ENCODE assay signal across 8 cellular contexts in the genomic region with DNA sequence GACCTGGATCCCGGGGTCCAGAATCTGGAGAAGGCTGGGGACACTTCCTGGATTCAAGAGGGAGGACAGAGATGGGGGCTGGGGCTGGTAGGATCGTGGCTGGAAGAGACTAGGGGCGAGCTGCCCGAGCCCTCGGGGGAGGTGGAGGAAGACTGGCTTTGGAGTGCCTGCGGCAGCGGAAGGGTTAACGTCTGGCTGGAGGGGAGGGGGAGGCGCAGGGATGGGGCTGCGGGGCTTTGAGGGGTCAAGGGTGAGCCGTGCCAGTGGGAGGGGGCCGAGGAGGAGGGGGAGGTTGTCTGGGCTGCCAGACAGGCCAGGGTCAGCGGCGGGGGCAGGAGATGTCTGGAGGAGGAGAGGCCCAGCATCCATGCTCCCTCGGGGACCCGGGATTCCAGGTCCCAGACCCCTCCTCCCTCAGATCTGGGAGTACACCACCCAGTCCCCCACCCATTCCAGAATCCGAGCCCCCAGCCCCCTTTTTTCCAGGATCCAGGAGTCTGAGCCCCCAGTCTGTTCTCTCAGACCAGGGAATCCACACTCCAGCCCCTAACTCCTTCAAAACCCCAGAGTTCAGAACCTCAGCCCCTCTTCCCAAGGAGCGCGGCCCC. TPM values are rescaled to one million over a fixed set of nuclear protein-coding genes. Genes with fewer than 3 reads are reported as not detected.
A peak's percentile ranks its signal among the peaks of the same experiment; 100 is the strongest.
DNase-seq lines count a peak whose midpoint lies in the region; ATAC-seq and TF ChIP-seq lines count a peak whose summit lies in the region.

No MANE protein-coding gene starts in this region.

- H3K4me1 Mint-ChIP-seq in neural crest cell = peaks cover 34% of the 10 kb centered on the region

- H3K27ac Mint-ChIP-seq in neural crest cell (ENCODE audit: unreplicated experiment) = no peak overlapping the region

- peak overlapping the region; percentile 97 for H3K4me3 ChIP-seq in fibroblast of pulmonary artery (replicated peaks; ENCODE audit: low read depth, low read length)

- peaks cover 30% of the 10 kb centered on the region for H3K27me3 Mint-ChIP-seq in neural crest cell (ENCODE audit: low read depth)

- TF ChIP-seq CTCF in VCaP (conservative IDR thresholded peaks at IDR 0.05) (no peak), fibroblast of pulmonary artery (IDR thresholded peaks at IDR 0.05; ENCODE audit: low read length, missing control alignments) (no peak), neural crest cell (conservative IDR thresholded peaks at IDR 0.05) (no peak)

- no peaks in the 10 kb centered on the region for H3K36me3 Mint-ChIP-seq in neural crest cell (ENCODE audit: low read depth)

- peak; percentile 17 to 31 for DNase-seq in activated CD4-positive, alpha-beta T cell treated with anti-CD3 and anti-CD28 coated beads, Interleukin-2, amount 50 U/mL, for 48 hours
- no peak for DNase-seq in activated CD4-positive, alpha-beta T cell treated with anti-CD3 and anti-CD28 coated beads for 4 hours
- DNase-seq in fibroblast of pulmonary artery (ENCODE audit: low read depth) (peak; percentile 64), neural crest cell (ENCODE audit: low read depth, low spot score) (peak; percentile 74), SIG-M5 (lab: John Stamatoyannopoulos, UW) (no peak), DMS53 (lab: John Stamatoyannopoulos, UW) (no peak)

- no peak for ATAC-seq in GM21367 (IDR thresholded peaks at IDR 0.05; ENCODE audit: unreplicated experiment)

- no peaks in the 10 kb centered on the region for H3K9me3 Mint-ChIP-seq in neural crest cell

- peak overlapping the region; percentile 86 for H3K4me3 Mint-ChIP-seq in neural crest cell

- H3K27ac ChIP-seq in VCaP = peak overlapping the region; percentile 96

RNA-seq across cellular contexts. Expression of a gene that starts 3.3 kb away (rescaled TPM):
- total RNA-seq in neural crest cell = 3.0 and 4.2 TPM in 2 replicates

RNA-seq across cellular contexts. Expression of a gene that starts 33.9 kb away (rescaled TPM):
- not detected in 2 replicates for total RNA-seq in neural crest cell

RNA-seq across cellular contexts. Expression of a gene that starts 43.2 kb away (rescaled TPM):
- total RNA-seq in neural crest cell = not detected in 2 replicates

RNA-seq across cellular contexts. Expression of a gene that starts 59.7 kb away (rescaled TPM):
- total RNA-seq in neural crest cell = not detected in 2 replicates

Comparison
In these comparisons a context has a peak if more than half of its experiments do, and no peak if none do; other contexts are left out.
1. DNase-seq: peak in activated CD4-positive, alpha-beta T cell treated with anti-CD3 and anti-CD28 coated beads, Interleukin-2, amount 50 U/mL, for 48 hours (2 of 2), fibroblast of pulmonary artery (single experiment) and neural crest cell (single experiment); none in activated CD4-positive, alpha-beta T cell treated with anti-CD3 and anti-CD28 coated beads for 4 hours (0 of 2), SIG-M5 (single experiment) and DMS53 (single experiment).